15 cellular contexts compared by ENCODE assay signal in the genomic region with DNA sequence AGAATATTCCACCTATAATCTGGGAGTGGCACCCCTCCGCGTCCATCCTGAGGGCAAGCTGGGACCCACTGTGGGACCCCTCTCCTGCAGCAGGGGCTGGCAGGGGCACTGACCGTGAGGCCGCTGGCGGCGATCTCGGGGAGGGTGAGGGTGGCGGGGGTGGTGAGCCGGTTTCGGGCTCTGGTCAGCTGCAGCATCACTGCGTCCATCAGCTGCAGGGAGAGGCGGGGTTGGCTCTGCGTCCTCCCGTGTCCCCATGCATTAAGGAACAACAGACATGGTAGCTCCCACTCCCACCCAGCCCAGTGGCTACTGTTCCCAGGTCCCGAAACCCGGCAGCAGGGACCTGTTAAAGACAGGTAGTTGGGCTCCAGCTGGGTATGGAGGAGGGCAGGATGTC. TPM values are rescaled to one million over a fixed set of nuclear protein-coding genes. Genes with fewer than 3 reads are reported as not detected.
DNase-seq lines count a peak whose midpoint lies in the region; ATAC-seq and TF ChIP-seq lines count a peak whose summit lies in the region.
"Had no signal": no experiment of that assay in that cellular context is flagged by ENCODE, and none has a peak within 500 bp of the region (broad histone marks: within the 10 kb centered on the region; RNA-seq: fewer than 3 reads in every experiment).

No MANE protein-coding gene starts in this region.

- intact Hi-C loops in natural killer cell (cut with micrococcal nuclease), result no loop called here
- intact Hi-C loops in dendritic cell treated with granulocyte-macrophage colony-stimulating factor and Interleukin-4, amounts not matched to agents 40 ng/mL and 50 ng/mL, for 4 days (cut with micrococcal nuclease), result no loop called here

- no peak for TF ChIP-seq CTCF in natural killer cell (IDR thresholded peaks at IDR 0.05)
- TF ChIP-seq CTCF in osteocyte (IDR thresholded peaks at IDR 0.05), result no peak
- no peak for TF ChIP-seq CTCF in HFFc6 (IDR thresholded peaks at IDR 0.05)

- ATAC-seq in natural killer cell treated with Interleukin-12 subunit alpha and Interleukin-12 subunit beta and Interleukin-15 and Interleukin-18, amount 100 ng/mL, for 72 hours, result no peak
- ATAC-seq in natural killer cell (no peak), GM18873 (IDR thresholded peaks at IDR 0.05; ENCODE audit: low FRiP score, unreplicated experiment) (no peak)
- ATAC-seq: CD8-positive, alpha-beta T cell; K562 had no signal

- peak; percentile 32 for DNase-seq in natural killer cell treated with Interleukin-12 subunit alpha and Interleukin-12 subunit beta and Interleukin-15 and Interleukin-18, amount 100 ng/mL, for 72 hours (ENCODE audit: low spot score)
- DNase-seq in natural killer cell, result no peak
- DNase-seq in osteocyte (ENCODE audit: extremely low spot score, unreplicated experiment), result no peak
- DNase-seq in HFFc6, result no peak
- no peak for DNase-seq in SW 1271 (lab: John Stamatoyannopoulos, UW)
- DNase-seq: ACHN; CD8-positive, alpha-beta T cell; COR-L47; DMS53; GF-D8 had no signal

- H3K27me3 Mint-ChIP-seq in natural killer cell treated with Interleukin-12 subunit alpha and Interleukin-12 subunit beta and Interleukin-15 and Interleukin-18, amount 100 ng/mL, for 72 hours, result no peaks in the 10 kb centered on the region
- H3K27me3 Mint-ChIP-seq in natural killer cell (ENCODE audit: low read depth in 2 of 2) (no peaks in the 10 kb centered on the region), osteocyte (ENCODE audit: unreplicated experiment) (no peaks in the 10 kb centered on the region), HFFc6 (ENCODE audit: insufficient read depth) (no peaks in the 10 kb centered on the region)
- no peaks in the 10 kb centered on the region for H3K27me3 Mint-ChIP-seq in dendritic cell treated with granulocyte-macrophage colony-stimulating factor and Interleukin-4, amounts not matched to agents 40 ng/mL and 50 ng/mL, for 4 days

- H3K4me1 Mint-ChIP-seq in natural killer cell treated with Interleukin-12 subunit alpha and Interleukin-12 subunit beta and Interleukin-15 and Interleukin-18, amount 100 ng/mL, for 72 hours (ENCODE audit: low read depth in 2 of 2), result peaks cover 0 to 3% of the 10 kb centered on the region in 2 donors
- H3K4me1 Mint-ChIP-seq in natural killer cell (peaks cover 0 to 10% of the 10 kb centered on the region in 2 donors), osteocyte (ENCODE audit: unreplicated experiment) (peaks cover 15% of the 10 kb centered on the region), HFFc6 (ENCODE audit: low read depth) (peaks cover 5% of the 10 kb centered on the region)
- peaks cover 35% of the 10 kb centered on the region for H3K4me1 Mint-ChIP-seq in dendritic cell treated with granulocyte-macrophage colony-stimulating factor and Interleukin-4, amounts not matched to agents 40 ng/mL and 50 ng/mL, for 4 days (ENCODE audit: low read depth)

- H3K4me3 Mint-ChIP-seq in natural killer cell treated with Interleukin-12 subunit alpha and Interleukin-12 subunit beta and Interleukin-15 and Interleukin-18, amount 100 ng/mL, for 72 hours, result no peak overlapping the region
- no peak overlapping the region for H3K4me3 Mint-ChIP-seq in natural killer cell
- no peak overlapping the region for H3K4me3 Mint-ChIP-seq in dendritic cell treated with granulocyte-macrophage colony-stimulating factor and Interleukin-4, amounts not matched to agents 40 ng/mL and 50 ng/mL, for 4 days
- peak overlapping the region; percentile 17 for H3K4me3 Mint-ChIP-seq in osteocyte (ENCODE audit: unreplicated experiment)
- H3K4me3 Mint-ChIP-seq in HFFc6, result no peak overlapping the region
- H3K4me3 Mint-ChIP-seq: CD8-positive, alpha-beta T cell had no signal

- H3K27ac Mint-ChIP-seq in natural killer cell treated with Interleukin-12 subunit alpha and Interleukin-12 subunit beta and Interleukin-15 and Interleukin-18, amount 100 ng/mL, for 72 hours, result no peak overlapping the region
- no peak overlapping the region for H3K27ac Mint-ChIP-seq in natural killer cell
- peak overlapping the region; percentile 18 for H3K27ac Mint-ChIP-seq in dendritic cell treated with granulocyte-macrophage colony-stimulating factor and Interleukin-4, amounts not matched to agents 40 ng/mL and 50 ng/mL, for 4 days
- H3K27ac Mint-ChIP-seq in osteocyte (ENCODE audit: unreplicated experiment), result no peak overlapping the region
- no peak overlapping the region for H3K27ac Mint-ChIP-seq in HFFc6
- H3K27ac Mint-ChIP-seq: CD8-positive, alpha-beta T cell had no signal

- no peaks in the 10 kb centered on the region for H3K9me3 Mint-ChIP-seq in natural killer cell treated with Interleukin-12 subunit alpha and Interleukin-12 subunit beta and Interleukin-15 and Interleukin-18, amount 100 ng/mL, for 72 hours
- H3K9me3 Mint-ChIP-seq in natural killer cell, result no peaks in the 10 kb centered on the region
- no peaks in the 10 kb centered on the region for H3K9me3 Mint-ChIP-seq in dendritic cell treated with granulocyte-macrophage colony-stimulating factor and Interleukin-4, amounts not matched to agents 40 ng/mL and 50 ng/mL, for 4 days
- no peaks in the 10 kb centered on the region for H3K9me3 Mint-ChIP-seq in osteocyte (ENCODE audit: unreplicated experiment)
- no peaks in the 10 kb centered on the region for H3K9me3 Mint-ChIP-seq in HFFc6
- H3K9me3 Mint-ChIP-seq: CD8-positive, alpha-beta T cell had no signal

- H3K36me3 Mint-ChIP-seq in natural killer cell treated with Interleukin-12 subunit alpha and Interleukin-12 subunit beta and Interleukin-15 and Interleukin-18, amount 100 ng/mL, for 72 hours, result no peaks in the 10 kb centered on the region
- H3K36me3 Mint-ChIP-seq in natural killer cell (no peaks in the 10 kb centered on the region), osteocyte (ENCODE audit: unreplicated experiment) (no peaks in the 10 kb centered on the region), HFFc6 (ENCODE audit: low read depth) (no peaks in the 10 kb centered on the region)
- peaks cover 74% of the 10 kb centered on the region for H3K36me3 Mint-ChIP-seq in dendritic cell treated with granulocyte-macrophage colony-stimulating factor and Interleukin-4, amounts not matched to agents 40 ng/mL and 50 ng/mL, for 4 days (ENCODE audit: low read depth)

RNA-seq across cellular contexts. Expression of gene SMIM22, which starts 3.3 kb away (rescaled TPM):
- not detected for total RNA-seq in natural killer cell treated with Interleukin-12 subunit alpha and Interleukin-12 subunit beta and Interleukin-15 and Interleukin-18, amount 100 ng/mL, for 72 hours
- total RNA-seq in natural killer cell, result not detected
- total RNA-seq in osteocyte, result not detected in 2 replicates
- not detected for total RNA-seq in HFFc6 (2021; fragmentation: NEBNext Ultra II Directional; extraction: Animal tissue kit (Norgen Biotek cat#: 25700))
- total RNA-seq: A172; CD8-positive, alpha-beta T cell; H1; K562 had no signal

RNA-seq across cellular contexts. Expression of gene ROGDI, which starts 4.0 kb away (rescaled TPM):
- total RNA-seq in natural killer cell treated with Interleukin-12 subunit alpha and Interleukin-12 subunit beta and Interleukin-15 and Interleukin-18, amount 100 ng/mL, for 72 hours, result 1 to 10 TPM; 3.8 to 7.1 TPM
- total RNA-seq in natural killer cell (10 to 100 TPM in 1 of 3 donors, 1 to 10 TPM in 2; 6.6 to 15.5 (median 7.5) TPM), osteocyte (16.1 and 19.1 TPM in 2 replicates)
- 10 to 100 TPM; 16.8 to 20.1 (median 18.5) TPM for total RNA-seq in HFFc6 (2021; fragmentation: NEBNext Ultra II Directional; extraction: Animal tissue kit (Norgen Biotek cat#: 25700))

RNA-seq across cellular contexts. Expression of gene SEPTIN12, which starts 10.3 kb away (rescaled TPM):
- total RNA-seq in natural killer cell treated with Interleukin-12 subunit alpha and Interleukin-12 subunit beta and Interleukin-15 and Interleukin-18, amount 100 ng/mL, for 72 hours, result not detected
- total RNA-seq in natural killer cell (under 1 TPM in 1 of 3 donors, not detected in 2; 0.59 TPM), osteocyte (not detected in 2 replicates)
- total RNA-seq in HFFc6 (2021; fragmentation: NEBNext Ultra II Directional; extraction: Animal tissue kit (Norgen Biotek cat#: 25700)), result not detected
- total RNA-seq: A172, H1, K562 had no signal

RNA-seq across cellular contexts. Expression of gene ZNF500, which starts 31.5 kb away (rescaled TPM):
- 10 to 100 TPM; 12.2 to 20.9 TPM for total RNA-seq in natural killer cell treated with Interleukin-12 subunit alpha and Interleukin-12 subunit beta and Interleukin-15 and Interleukin-18, amount 100 ng/mL, for 72 hours
- total RNA-seq in natural killer cell (10 to 100 TPM; 11.4 to 20.3 (median 13.0) TPM), osteocyte (22.8 and 23.5 TPM in 2 replicates)
- 10 to 100 TPM in 4 of 6 experiments, 1 to 10 TPM in 2; 8.9 to 13.4 (median 10.4) TPM for total RNA-seq in HFFc6 (2021; fragmentation: NEBNext Ultra II Directional; extraction: Animal tissue kit (Norgen Biotek cat#: 25700))

RNA-seq across cellular contexts. Expression of gene GLYR1, which starts 48.6 kb away (rescaled TPM):
- 100 to 1,000 TPM; 126 to 156 TPM for total RNA-seq in natural killer cell treated with Interleukin-12 subunit alpha and Interleukin-12 subunit beta and Interleukin-15 and Interleukin-18, amount 100 ng/mL, for 72 hours
- 100 to 1,000 TPM; 112 to 129 (median 125) TPM for total RNA-seq in natural killer cell
- total RNA-seq in osteocyte, result 73.5 and 76.9 TPM in 2 replicates
- total RNA-seq in HFFc6 (2021; fragmentation: NEBNext Ultra II Directional; extraction: Animal tissue kit (Norgen Biotek cat#: 25700)), result 10 to 100 TPM; 77.6 to 89.4 (median 81.8) TPM
